Comparison of ENCODE assay signal across 18 cellular contexts in the genomic region with DNA sequence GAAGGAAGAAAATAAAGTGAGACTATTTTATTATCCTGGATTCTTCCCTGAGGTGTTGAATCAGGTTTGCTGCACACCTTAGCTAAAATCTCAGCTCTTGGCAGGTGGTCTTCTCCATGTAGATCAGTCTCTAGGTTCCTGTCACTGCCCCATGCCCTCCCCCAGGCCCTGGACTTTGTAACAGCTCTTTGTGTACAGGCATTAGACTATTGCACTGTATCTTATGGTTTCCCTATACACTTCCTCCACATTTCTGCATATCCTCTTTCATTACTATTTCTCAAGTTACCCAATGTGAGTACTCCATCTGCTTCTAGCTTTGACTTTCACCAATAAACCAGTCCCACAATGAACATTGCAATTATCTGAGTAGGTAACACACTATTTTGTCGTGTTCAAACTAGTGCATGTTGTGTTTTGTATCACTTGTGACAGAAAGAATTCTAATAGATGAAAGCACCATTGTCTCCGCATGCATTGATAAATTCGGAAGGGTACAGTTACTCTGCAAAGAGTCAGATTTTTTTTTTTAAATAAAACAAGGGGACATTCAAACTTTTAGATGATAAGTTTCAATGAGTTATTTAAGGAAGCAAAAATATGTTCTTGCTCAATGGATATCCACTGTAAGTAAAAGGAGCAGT.
"Had no signal": no experiment of that assay in that cellular context is flagged by ENCODE, and none has a peak within 500 bp of the region (broad histone marks: within the 10 kb centered on the region; RNA-seq: fewer than 3 reads in every experiment).

No MANE protein-coding gene starts in this region.

- DNase-seq: esophagus squamous epithelium; foreskin fibroblast; immature natural killer cell; left ventricle myocardium superior; mesendoderm; naive thymus-derived CD4-positive, alpha-beta T cell; nephron progenitor cell; posterior cingulate gyrus; spleen; stimulated activated CD4-positive, alpha-beta T cell treated with anti-CD3 and anti-CD28 coated beads, Interleukin-15, amount 100 ng/mL, for 24 hours; stimulated activated CD4-positive, alpha-beta T cell treated with anti-CD3 and anti-CD28 coated beads, Interleukin-1b, Interleukin-23, amount 100 ng/mL, for 48 hours; stimulated activated CD4-positive, alpha-beta T cell treated with anti-CD3 and anti-CD28 coated beads, Interleukin-4, amount 100 ng/mL, for 24 hours; tibial artery; upper lobe of right lung had no signal

- ATAC-seq: left ventricle myocardium superior; naive thymus-derived CD4-positive, alpha-beta T cell; sciatic nerve; stimulated activated memory B cell treated with anti-CD40 and anti-IgM and Interleukin-4, amounts not matched to agents 10 μg/mL and 1 μg/mL and 100 μg/mL, for 72 hours; upper lobe of right lung had no signal

- H3K36me3 ChIP-seq: esophagus squamous epithelium, spleen, tibial artery, upper lobe of right lung, vagina had no signal

- H3K27ac ChIP-seq: esophagus squamous epithelium, spleen, tibial artery, upper lobe of right lung, vagina had no signal

- H3K9me3 ChIP-seq: esophagus squamous epithelium, tibial artery, upper lobe of right lung, vagina had no signal

- H3K27me3 ChIP-seq: spleen, tibial artery, upper lobe of right lung, vagina had no signal

- H3K4me1 ChIP-seq: esophagus squamous epithelium, spleen, tibial artery, upper lobe of right lung, vagina had no signal

- H3K4me3 ChIP-seq: esophagus squamous epithelium, lung, spleen, tibial artery, upper lobe of right lung, vagina had no signal
